24 cellular contexts compared by ENCODE assay signal in the genomic region with DNA sequence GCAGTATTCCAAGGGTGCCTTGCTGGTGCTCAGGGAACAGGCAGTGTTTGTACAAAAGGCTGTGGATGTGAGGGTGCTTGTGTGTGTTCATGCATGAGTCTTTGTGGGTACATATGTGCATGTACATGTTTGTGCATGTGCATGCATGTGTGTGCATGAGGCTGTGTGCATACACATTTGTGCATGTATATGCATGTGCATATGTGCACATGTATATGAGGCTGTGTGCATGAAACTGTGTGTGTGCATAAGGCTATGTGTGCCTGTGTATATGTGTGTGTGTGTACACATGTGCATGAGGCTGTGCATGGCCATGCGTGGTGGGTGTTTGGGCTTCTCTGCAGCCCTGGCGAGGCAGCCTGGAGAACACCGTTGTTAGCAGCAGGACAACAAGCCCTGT.
"Had no signal": no experiment of that assay in that cellular context is flagged by ENCODE, and none has a peak within 500 bp of the region (broad histone marks: within the 10 kb centered on the region; RNA-seq: fewer than 3 reads in every experiment).

No MANE protein-coding gene starts in this region.

- H3K9me3 Mint-ChIP-seq: activated naive CD8-positive, alpha-beta T cell treated with anti-CD3 and anti-CD28 coated beads for 36 hours; T-helper 2 cell treated with Interferon-gamma antibody and Interleukin-4, amounts not matched to agents 5 μg/mL and 100 μg/mL, for 36 hours had no signal

- H3K4me3 ChIP-seq: adrenal gland, ascending aorta, spleen, testis, transverse colon, uterus had no signal

- H3K27me3 ChIP-seq: adrenal gland, ascending aorta, spleen, testis, transverse colon, uterus had no signal

- H3K4me1 ChIP-seq: adrenal gland, ascending aorta, spleen, testis, transverse colon, uterus had no signal

- DNase-seq: activated CD4-positive, alpha-beta T cell treated with anti-CD3 and anti-CD28 coated beads for 36 hours; activated CD4-positive, CD25-positive, alpha-beta regulatory T cell; activated effector memory CD4-positive, alpha-beta T cell treated with Interleukin-2 at 50 U/mL for 16 hours; activated naive CD4-positive, alpha-beta T cell treated with Interleukin-2 at 50 U/mL for 16 hours; activated naive CD8-positive, alpha-beta T cell treated with anti-CD3 and anti-CD28 coated beads for 36 hours; adrenal gland; endodermal cell; foreskin fibroblast; head of caudate nucleus; hypothalamus; immature natural killer cell; midbrain; naive thymus-derived CD4-positive, alpha-beta T cell; right cardiac atrium; spleen; stimulated activated naive CD4-positive, alpha-beta T cell; T-helper 1 cell; testis; transverse colon; uterus had no signal

- H3K36me3 ChIP-seq: adrenal gland, ascending aorta, spleen, transverse colon, uterus had no signal

- H3K27ac Mint-ChIP-seq: activated CD4-positive, alpha-beta T cell treated with anti-CD3 and anti-CD28 coated beads for 36 hours; activated naive CD8-positive, alpha-beta T cell treated with anti-CD3 and anti-CD28 coated beads for 36 hours; endodermal cell; immature natural killer cell; naive thymus-derived CD4-positive, alpha-beta T cell; T-helper 2 cell treated with Interferon-gamma antibody and Interleukin-4, amounts not matched to agents 5 μg/mL and 100 μg/mL, for 36 hours had no signal

- H3K27ac ChIP-seq: adrenal gland, ascending aorta, spleen, testis, transverse colon, uterus had no signal

- H3K36me3 Mint-ChIP-seq: activated naive CD8-positive, alpha-beta T cell treated with anti-CD3 and anti-CD28 coated beads for 36 hours; brain; immature natural killer cell; naive thymus-derived CD4-positive, alpha-beta T cell had no signal

- H3K9me3 ChIP-seq: adrenal gland, ascending aorta, testis, uterus had no signal

- ATAC-seq: activated CD4-positive, alpha-beta T cell treated with anti-CD3 and anti-CD28 coated beads for 36 hours; esophagus mucosa; naive thymus-derived CD4-positive, alpha-beta T cell; right cardiac atrium had no signal
